ENCODE assay signal across 13 cellular contexts in genomic region chr3:35932995-35933394, GRCh38.
DNase-seq lines count a peak whose midpoint lies in the region; TF ChIP-seq lines count a peak whose summit lies in the region.
"Had no signal": no experiment of that assay in that cellular context is flagged by ENCODE, and none has a peak within 500 bp of the region (broad histone marks: within the 10 kb centered on the region; RNA-seq: fewer than 3 reads in every experiment).

No MANE protein-coding gene starts in this region.

- H3K4me1 ChIP-seq in SJCRH30 (peaks cover 14% of the 10 kb centered on the region), MM.1S (ENCODE audit: low read length) (no peaks in the 10 kb centered on the region)
- H3K4me1 ChIP-seq: BLaER1 had no signal

- peak overlapping the region; percentile 41 for H3K27ac ChIP-seq in SJCRH30
- H3K27ac ChIP-seq in MM.1S (ENCODE audit: low read length): no peak overlapping the region
- H3K27ac ChIP-seq: BLaER1, coronary artery had no signal

- DNase-seq in NCI-H2081 (lab: John Stamatoyannopoulos, UW) (peak; percentile 7 to 53), NCI-H2081 treated with DMSO at 0.1 percent for 48 hours (lab: John Stamatoyannopoulos, UW) (no peak), SJCRH30 (peak; percentile 45 to 82), fibroblast of the conjunctiva (ENCODE audit: low read depth) (peak; percentile 55), stromal cell of bone marrow (ENCODE audit: low read depth) (peak; percentile 68), MM.1S (no peak), DMS153 treated with DMSO at 0.1 percent for 48 hours (lab: John Stamatoyannopoulos, UW; ENCODE audit: unreplicated experiment) (no peak)
- DNase-seq in activated T-helper 1 cell treated with anti-CD3 and anti-CD28 coated beads, Interleukin-12 subunit alpha, Interleukin-12 subunit beta, Interleukin-2, Interleukin-4 antibody, amounts not matched to agents 30 ng/mL and 10 ng/mL and 1 ng/mL, durations not matched to agents 14 hours and 24 hours and 36 hours (ENCODE audit: low spot score): no peak
- DNase-seq: activated B cell treated with CpG ODN at 0.5 μM for 24 hours had no signal

- no peaks in the 10 kb centered on the region for H3F3A ChIP-seq in MM.1S (ENCODE audit: insufficient read depth, low read length)

- intact Hi-C loops in activated T-helper 1 cell treated with anti-CD3 and anti-CD28 coated beads, Interleukin-12 subunit alpha, Interleukin-12 subunit beta, Interleukin-2, Interleukin-4 antibody, amounts not matched to agents 30 ng/mL and 10 ng/mL and 1 ng/mL, durations not matched to agents 14 hours and 24 hours and 36 hours (cut with micrococcal nuclease): no loop called here

- no peaks in the 10 kb centered on the region for H3K79me2 ChIP-seq in MM.1S (ENCODE audit: low read length)

- H3K4me3 Mint-ChIP-seq in activated T-helper 1 cell treated with anti-CD3 and anti-CD28 coated beads, Interleukin-12 subunit alpha, Interleukin-12 subunit beta, Interleukin-2, Interleukin-4 antibody, amounts not matched to agents 30 ng/mL and 10 ng/mL and 1 ng/mL, durations not matched to agents 14 hours and 24 hours and 36 hours: no peak overlapping the region
- H3K4me3 Mint-ChIP-seq: activated B cell treated with CpG ODN at 0.5 μM for 24 hours, IgD-negative memory B cell, nephron had no signal

- no peaks in the 10 kb centered on the region for H3K9me2 ChIP-seq in MM.1S (replicated peaks; ENCODE audit: insufficient read depth, low read length)

- H4K20me1 ChIP-seq in MM.1S (ENCODE audit: insufficient read depth, low read length): no peaks in the 10 kb centered on the region
- H4K20me1 ChIP-seq: BLaER1 had no signal

- H3K27me3 ChIP-seq in SJCRH30 (no peaks in the 10 kb centered on the region), MM.1S (replicated peaks; ENCODE audit: insufficient read depth, low read length) (no peaks in the 10 kb centered on the region)
- H3K27me3 ChIP-seq: BLaER1 had no signal

- TF ChIP-seq CTCF in MM.1S (IDR thresholded peaks at IDR 0.05; ENCODE audit: low read length): no peak

- no peaks in the 10 kb centered on the region for H3K27me3 Mint-ChIP-seq in activated T-helper 1 cell treated with anti-CD3 and anti-CD28 coated beads, Interleukin-12 subunit alpha, Interleukin-12 subunit beta, Interleukin-2, Interleukin-4 antibody, amounts not matched to agents 30 ng/mL and 10 ng/mL and 1 ng/mL, durations not matched to agents 14 hours and 24 hours and 36 hours (ENCODE audit: insufficient read depth)
- H3K27me3 Mint-ChIP-seq: activated B cell treated with CpG ODN at 0.5 μM for 24 hours, IgD-negative memory B cell had no signal

- no peak overlapping the region for H3K27ac Mint-ChIP-seq in activated T-helper 1 cell treated with anti-CD3 and anti-CD28 coated beads, Interleukin-12 subunit alpha, Interleukin-12 subunit beta, Interleukin-2, Interleukin-4 antibody, amounts not matched to agents 30 ng/mL and 10 ng/mL and 1 ng/mL, durations not matched to agents 14 hours and 24 hours and 36 hours
- H3K27ac Mint-ChIP-seq: activated B cell treated with CpG ODN at 0.5 μM for 24 hours, IgD-negative memory B cell had no signal

- H3K9me3 Mint-ChIP-seq in activated T-helper 1 cell treated with anti-CD3 and anti-CD28 coated beads, Interleukin-12 subunit alpha, Interleukin-12 subunit beta, Interleukin-2, Interleukin-4 antibody, amounts not matched to agents 30 ng/mL and 10 ng/mL and 1 ng/mL, durations not matched to agents 14 hours and 24 hours and 36 hours: no peaks in the 10 kb centered on the region
- H3K9me3 Mint-ChIP-seq: activated B cell treated with CpG ODN at 0.5 μM for 24 hours, IgD-negative memory B cell, nephron had no signal

- H3K4me2 ChIP-seq in MM.1S (ENCODE audit: low read depth, low read length): no peak overlapping the region
- H3K4me2 ChIP-seq: BLaER1 had no signal

- H3K4me3 ChIP-seq in SJCRH30: no peak overlapping the region
- no peak overlapping the region for H3K4me3 ChIP-seq in MM.1S (ENCODE audit: low read length)
- H3K4me3 ChIP-seq: BLaER1, coronary artery had no signal

- H3K9me3 ChIP-seq in SJCRH30 (replicated peaks): no peaks in the 10 kb centered on the region
- no peaks in the 10 kb centered on the region for H3K9me3 ChIP-seq in MM.1S (replicated peaks; ENCODE audit: insufficient read depth, low read length)
- H3K9me3 ChIP-seq: BLaER1 had no signal

- H3K36me3 Mint-ChIP-seq in activated T-helper 1 cell treated with anti-CD3 and anti-CD28 coated beads, Interleukin-12 subunit alpha, Interleukin-12 subunit beta, Interleukin-2, Interleukin-4 antibody, amounts not matched to agents 30 ng/mL and 10 ng/mL and 1 ng/mL, durations not matched to agents 14 hours and 24 hours and 36 hours (ENCODE audit: low read depth): no peaks in the 10 kb centered on the region
- H3K36me3 Mint-ChIP-seq: IgD-negative memory B cell had no signal

- H3K36me3 ChIP-seq in SJCRH30 (no peaks in the 10 kb centered on the region), MM.1S (replicated peaks; ENCODE audit: insufficient read depth, low read length) (no peaks in the 10 kb centered on the region)
- H3K36me3 ChIP-seq: BLaER1 had no signal

- H3K9ac ChIP-seq in MM.1S (ENCODE audit: low read length): no peak overlapping the region
- H3K9ac ChIP-seq: BLaER1 had no signal

- H3K4me1 Mint-ChIP-seq in activated T-helper 1 cell treated with anti-CD3 and anti-CD28 coated beads, Interleukin-12 subunit alpha, Interleukin-12 subunit beta, Interleukin-2, Interleukin-4 antibody, amounts not matched to agents 30 ng/mL and 10 ng/mL and 1 ng/mL, durations not matched to agents 14 hours and 24 hours and 36 hours (ENCODE audit: low read depth): no peaks in the 10 kb centered on the region
- H3K4me1 Mint-ChIP-seq: activated B cell treated with CpG ODN at 0.5 μM for 24 hours, IgD-negative memory B cell had no signal

- H2AFZ ChIP-seq in MM.1S (ENCODE audit: low read length): no peak overlapping the region

Comparison
In these comparisons a context has a peak if more than half of its experiments do, and no peak if none do; other contexts are left out.
1. DNase-seq: peak in NCI-H2081 (2 of 2), SJCRH30 (2 of 2), fibroblast of the conjunctiva (single experiment) and stromal cell of bone marrow (single experiment); none in NCI-H2081 treated with DMSO at 0.1 percent for 48 hours (single experiment), MM.1S (single experiment), activated T-helper 1 cell treated with anti-CD3 and anti-CD28 coated beads, Interleukin-12 subunit alpha, Interleukin-12 subunit beta, Interleukin-2, Interleukin-4 antibody, amounts not matched to agents 30 ng/mL and 10 ng/mL and 1 ng/mL, durations not matched to agents 14 hours and 24 hours and 36 hours (single experiment) and DMS153 treated with DMSO at 0.1 percent for 48 hours (single experiment).